2 cellular contexts compared by ENCODE assay signal in genomic region chr14:72644758-72645489, GRCh38.
TF ChIP-seq lines count a peak whose summit lies in the region.

No MANE protein-coding gene starts in this region.

TF ChIP-seq in SK-N-SH, 30 proteins besides CTCF, POLR2A, EP300 and RAD21 (continued from another document):
- TF ChIP-seq IRF3 (IDR thresholded peaks at IDR 0.05; ENCODE audit: low read depth, low read length): no peak
- no peak for TF ChIP-seq GATA2 (CRISPR knock-in tag; IDR thresholded peaks at IDR 0.05)
- TF ChIP-seq RCOR1 (IDR thresholded peaks at IDR 0.05; ENCODE audit: low read length): no peak
- TF ChIP-seq RXRA (IDR thresholded peaks at IDR 0.05; ENCODE audit: borderline replicate concordance, low read depth): no peak
- no peak for TF ChIP-seq SMC3 (IDR thresholded peaks at IDR 0.05; ENCODE audit: low read depth, low read length)
- TF ChIP-seq, protein P1, sequence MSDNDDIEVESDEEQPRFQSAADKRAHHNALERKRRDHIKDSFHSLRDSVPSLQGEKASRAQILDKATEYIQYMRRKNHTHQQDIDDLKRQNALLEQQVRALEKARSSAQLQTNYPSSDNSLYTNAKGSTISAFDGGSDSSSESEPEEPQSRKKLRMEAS (IDR thresholded peaks at IDR 0.05; ENCODE audit: low read depth): no peak
- TF ChIP-seq FOXJ3 (CRISPR knock-in tag; IDR thresholded peaks at IDR 0.05): no peak

TF ChIP-seq in SK-N-SH treated with all-trans-retinoic acid at 6 μM for 48 hours, 23 proteins besides CTCF, POLR2A, EP300 and RAD21 (continued from another document):
- TF ChIP-seq, protein P2, sequence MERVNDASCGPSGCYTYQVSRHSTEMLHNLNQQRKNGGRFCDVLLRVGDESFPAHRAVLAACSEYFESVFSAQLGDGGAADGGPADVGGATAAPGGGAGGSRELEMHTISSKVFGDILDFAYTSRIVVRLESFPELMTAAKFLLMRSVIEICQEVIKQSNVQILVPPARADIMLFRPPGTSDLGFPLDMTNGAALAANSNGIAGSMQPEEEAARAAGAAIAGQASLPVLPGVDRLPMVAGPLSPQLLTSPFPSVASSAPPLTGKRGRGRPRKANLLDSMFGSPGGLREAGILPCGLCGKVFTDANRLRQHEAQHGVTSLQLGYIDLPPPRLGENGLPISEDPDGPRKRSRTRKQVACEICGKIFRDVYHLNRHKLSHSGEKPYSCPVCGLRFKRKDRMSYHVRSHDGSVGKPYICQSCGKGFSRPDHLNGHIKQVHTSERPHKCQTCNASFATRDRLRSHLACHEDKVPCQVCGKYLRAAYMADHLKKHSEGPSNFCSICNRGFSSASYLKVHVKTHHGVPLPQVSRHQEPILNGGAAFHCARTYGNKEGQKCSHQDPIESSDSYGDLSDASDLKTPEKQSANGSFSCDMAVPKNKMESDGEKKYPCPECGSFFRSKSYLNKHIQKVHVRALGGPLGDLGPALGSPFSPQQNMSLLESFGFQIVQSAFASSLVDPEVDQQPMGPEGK (CRISPR knock-in tag; IDR thresholded peaks at IDR 0.05; ENCODE audit: borderline replicate concordance): no peak
- no peak for TF ChIP-seq POU6F1 (CRISPR knock-in tag; IDR thresholded peaks at IDR 0.05; ENCODE audit: borderline replicate concordance, low read depth)
- TF ChIP-seq RARB (CRISPR knock-in tag; IDR thresholded peaks at IDR 0.05): no peak
- no peak for TF ChIP-seq ZFP30 (CRISPR knock-in tag; IDR thresholded peaks at IDR 0.05)
- no peak for TF ChIP-seq ISL1 (CRISPR knock-in tag; IDR thresholded peaks at IDR 0.05)
- no peak for TF ChIP-seq CSDC2 (CRISPR knock-in tag; IDR thresholded peaks at IDR 0.05)
- TF ChIP-seq TCF4 (CRISPR knock-in tag; IDR thresholded peaks at IDR 0.05; ENCODE audit: borderline replicate concordance): no peak
- no peak for TF ChIP-seq OSR1 (CRISPR knock-in tag; IDR thresholded peaks at IDR 0.05)
- TF ChIP-seq ARNTL (CRISPR knock-in tag; IDR thresholded peaks at IDR 0.05; ENCODE audit: borderline replicate concordance, low read depth): no peak
- TF ChIP-seq, protein P3, sequence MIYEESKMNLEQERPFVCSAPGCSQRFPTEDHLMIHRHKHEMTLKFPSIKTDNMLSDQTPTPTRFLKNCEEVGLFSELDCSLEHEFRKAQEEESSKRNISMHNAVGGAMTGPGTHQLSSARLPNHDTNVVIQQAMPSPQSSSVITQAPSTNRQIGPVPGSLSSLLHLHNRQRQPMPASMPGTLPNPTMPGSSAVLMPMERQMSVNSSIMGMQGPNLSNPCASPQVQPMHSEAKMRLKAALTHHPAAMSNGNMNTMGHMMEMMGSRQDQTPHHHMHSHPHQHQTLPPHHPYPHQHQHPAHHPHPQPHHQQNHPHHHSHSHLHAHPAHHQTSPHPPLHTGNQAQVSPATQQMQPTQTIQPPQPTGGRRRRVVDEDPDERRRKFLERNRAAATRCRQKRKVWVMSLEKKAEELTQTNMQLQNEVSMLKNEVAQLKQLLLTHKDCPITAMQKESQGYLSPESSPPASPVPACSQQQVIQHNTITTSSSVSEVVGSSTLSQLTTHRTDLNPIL (CRISPR knock-in tag; IDR thresholded peaks at IDR 0.05; ENCODE audit: low read depth): no peak
- TF ChIP-seq ESRRG (CRISPR knock-in tag; IDR thresholded peaks at IDR 0.05): no peak
